Comparison of ENCODE assay signal across 8 cellular contexts in genomic region chr1:150976879-150977694, GRCh38. TPM values are rescaled to one million over a fixed set of nuclear protein-coding genes. Genes with fewer than 3 reads are reported as not detected.
DNase-seq lines count a peak whose midpoint lies in the region; ATAC-seq and TF ChIP-seq lines count a peak whose summit lies in the region.

No MANE protein-coding gene starts in this region.

- peak overlapping the region; percentile 14 for H3K9ac ChIP-seq in trophoblast cell (ENCODE audit: low read length)

- POLR2A ChIA-PET in HEK293 (lab: Yijun Ruan, JAX), result interaction anchor here (0.9 to 1.3 kb wide), 2 partner anchors 9 to 29 kb away, joined by 4 to 6 read pairs; partner anchors contain the start of gene MINDY1

- no peaks in the 10 kb centered on the region for H3K27me3 ChIP-seq in trophoblast cell (ENCODE audit: insufficient read depth, low read length)
- H3K27me3 ChIP-seq in transverse colon, result no peaks in the 10 kb centered on the region

- no peak overlapping the region for H4K12ac ChIP-seq in trophoblast cell (ENCODE audit: low read depth, low read length)

- H2AK5ac ChIP-seq in trophoblast cell (ENCODE audit: low read length), result no peak overlapping the region

- no peak overlapping the region for H2BK120ac ChIP-seq in trophoblast cell (ENCODE audit: insufficient read depth, low read length, poor library complexity)

- intact Hi-C loops in transverse colon (cut with DNase I; ENCODE audit: low total_unique reads), result no loop called here

- H3K9me3 ChIP-seq in HEK293 (ENCODE audit: control insufficient read depth, insufficient read depth, low read depth, low read length), result no peaks in the 10 kb centered on the region
- no peaks in the 10 kb centered on the region for H3K9me3 ChIP-seq in trophoblast cell (ENCODE audit: insufficient read depth, low read depth, low read length)
- H3K9me3 ChIP-seq in transverse colon, result no peaks in the 10 kb centered on the region

- H3K79me2 ChIP-seq in trophoblast cell (ENCODE audit: control insufficient read depth, insufficient read depth, low read length, poor library complexity), result peaks cover 12% of the 10 kb centered on the region

- H2AFZ ChIP-seq in trophoblast cell (ENCODE audit: insufficient read depth, low read length, poor library complexity), result no peak overlapping the region

- no peak overlapping the region for H3K18ac ChIP-seq in trophoblast cell (ENCODE audit: low read length)

- H3K36me3 ChIP-seq in HEK293 (ENCODE audit: control insufficient read depth in 2 of 2, insufficient read depth in 1 of 2, low read length in 2 of 2), result peaks cover 0 to 3% of the 10 kb centered on the region in 2 experiments; a peak in 1 of 3 replicates
- H3K36me3 ChIP-seq in trophoblast cell (ENCODE audit: control insufficient read depth in 1 of 2, insufficient read depth in 2 of 2, low read length in 2 of 2), result no peaks in the 10 kb centered on the region
- H3K36me3 ChIP-seq in transverse colon, result no peaks in the 10 kb centered on the region

- no peak overlapping the region for H3K14ac ChIP-seq in trophoblast cell (ENCODE audit: low read length)

- TF ChIP-seq POLR2A in transverse colon (IDR thresholded peaks at IDR 0.05), result no peak

- WGBS in trophoblast cell (ENCODE audit: extremely low coverage, insufficient coverage, insufficient read length), result no CpG with 5 or more reads among the region's 11 CpGs
- 41 to 48% methylated on average over 4 to 11 of the region's 11 CpGs for WGBS in transverse colon (ENCODE audit: low coverage in 1 of 2), 2 donors

- CTCF ChIA-PET in HEK293 (lab: Yijun Ruan, JAX), result interaction anchor here (0.9 to 7.2 kb wide), 7 partner anchors 9 to 83 kb away, joined by 3 to 65 read pairs (median 7); partner anchors contain the start of genes MINDY1 and MLLT11

- peaks cover 10% of the 10 kb centered on the region for H3K79me1 ChIP-seq in trophoblast cell (ENCODE audit: low read length)

- H3K27ac ChIP-seq in HEK293 (ENCODE audit: extremely low read depth, low read depth, low read length) (peak overlapping the region; percentile 20; the same call in 1 of the 2 replicates), trophoblast cell (ENCODE audit: low read depth, low read length) (no peak overlapping the region), transverse colon (peak overlapping the region; percentile 51 to 65 (median 57))

- in situ Hi-C loops in transverse colon (cut with MboI; ENCODE audit: low pct_ligation_motif_present in 1 of 4, low pct_unique_long_range_greater_than_20kb in 1 of 4, low sequenced_read_pairs in 3 of 4), result no loop called here

- no peak overlapping the region for H3K4me2 ChIP-seq in trophoblast cell (ENCODE audit: low read length)

- H3K4me3 ChIP-seq in HEK293 (ENCODE audit: low read depth, low read length), result no peak overlapping the region
- H3K4me3 ChIP-seq in trophoblast cell (ENCODE audit: low read depth, low read length), result no peak overlapping the region
- H3K4me3 ChIP-seq in transverse colon, result no peak overlapping the region

- H3K4me1 ChIP-seq in HEK293 (ENCODE audit: control insufficient read depth, insufficient read depth, low read length) (peaks cover 15% of the 10 kb centered on the region), trophoblast cell (ENCODE audit: control insufficient read depth in 1 of 2, insufficient read depth in 2 of 2, low read length in 2 of 2) (peaks cover 29 to 34% of the 10 kb centered on the region in 2 experiments), transverse colon (peaks cover 23 to 56% (median 52%) of the 10 kb centered on the region in 4 donors)

- no peak overlapping the region for H4K8ac ChIP-seq in trophoblast cell (ENCODE audit: low read depth, low read length)

- ATAC-seq in GM18502 (IDR thresholded peaks at IDR 0.05; ENCODE audit: poor library complexity, unreplicated experiment), result no peak

- TF ChIP-seq CTCF in HEK293 (tag by site-specific recombination; IDR thresholded peaks at IDR 0.05) (no peak), transverse colon (IDR thresholded peaks at IDR 0.05) (no peak)

- no peak overlapping the region for H4K91ac ChIP-seq in trophoblast cell (ENCODE audit: low read depth, low read length)

- DNase-seq in SHP77 treated with DMSO at 0.1 percent for 48 hours (lab: John Stamatoyannopoulos, UW) (peak; percentile 49), glomerular visceral epithelial cell (ENCODE audit: extremely low spot score) (peak; percentile 93), trophoblast cell (peak; percentile 17 to 40), transverse colon (peak; percentile 91), NCI-H524 treated with DMSO at 0.1 percent for 48 hours (lab: John Stamatoyannopoulos, UW) (no peak)
- DNase-seq in activated effector memory CD4-positive, alpha-beta T cell treated with Interleukin-2 at 50 U/mL for 16 hours, result peak; percentile 67

- no peak overlapping the region for H3K4ac ChIP-seq in trophoblast cell (ENCODE audit: low read depth, low read length)

- no peak overlapping the region for H2BK12ac ChIP-seq in trophoblast cell (ENCODE audit: low read length)

- no peak overlapping the region for H2BK5ac ChIP-seq in trophoblast cell (ENCODE audit: low read depth, low read length, poor library complexity)

- H3K23ac ChIP-seq in trophoblast cell (ENCODE audit: low read length), result no peak overlapping the region

- no peak for TF ChIP-seq EP300 in transverse colon (IDR thresholded peaks at IDR 0.05; ENCODE audit: low read depth)

TF ChIP-seq in HEK293, 187 proteins besides CTCF, POLR2A, EP300 and RAD21 (continues in another document):
- TF ChIP-seq ZNF280D (tag by site-specific recombination; IDR thresholded peaks at IDR 0.05) (no peak), KLF1 (tag by site-specific recombination; IDR thresholded peaks at IDR 0.05) (peak; percentile 57), ZNF211 (tag by site-specific recombination; IDR thresholded peaks at IDR 0.05; ENCODE audit: low read depth) (no peak), ZNF600 (tag by site-specific recombination; IDR thresholded peaks at IDR 0.05) (peak; percentile 85), ZNF843 (tag by site-specific recombination; IDR thresholded peaks at IDR 0.05) (no peak), GLI2 (tag by site-specific recombination; IDR thresholded peaks at IDR 0.05; ENCODE audit: borderline replicate concordance, low read depth) (no peak), KLF17 (tag by site-specific recombination; IDR thresholded peaks at IDR 0.05) (peak; percentile 77; the same call in 1 of the 2 replicates), ZNF777 (tag by site-specific recombination; IDR thresholded peaks at IDR 0.05; ENCODE audit: borderline replicate concordance) (no peak), ZNF324 (tag by site-specific recombination; IDR thresholded peaks at IDR 0.05) (peak; percentile 71), ZNF521 (tag by site-specific recombination; IDR thresholded peaks at IDR 0.05) (no peak), ZNF335 (tag by site-specific recombination; conservative IDR thresholded peaks at IDR 0.05) (peak; percentile 96), HOXD13 (CRISPR knock-in tag; IDR thresholded peaks at IDR 0.05; ENCODE audit: borderline replicate concordance) (no peak), ZNF776 (tag by site-specific recombination; IDR thresholded peaks at IDR 0.05; ENCODE audit: borderline replicate concordance) (no peak), ZNF24 (tag by site-specific recombination; IDR thresholded peaks at IDR 0.05) (peak; percentile 65; the same call in 1 of the 2 replicates), KLF8 (tag by site-specific recombination; IDR thresholded peaks at IDR 0.05) (0 out of 2 replicates have a peak, but pooled peaks have one; percentile 43), SP3 (tag by site-specific recombination; IDR thresholded peaks at IDR 0.05) (peak; percentile 70), ZNF621 (tag by site-specific recombination; IDR thresholded peaks at IDR 0.05) (no peak), ZEB2 (tag by site-specific recombination; IDR thresholded peaks at IDR 0.05) (peak; percentile 72)

RNA-seq across cellular contexts. Expression of gene CERS2, which starts 2.5 kb away (rescaled TPM):
- polyA plus RNA-seq in trophoblast cell (2013), result 83.6 and 85.3 TPM in 2 replicates
- total RNA-seq in transverse colon, result 100 to 1,000 TPM in 2 of 4 donors, 10 to 100 TPM in 2; 35.2 to 142 (median 101) TPM

RNA-seq across cellular contexts. Expression of gene ANXA9, which starts 5.0 kb away (rescaled TPM):
- polyA plus RNA-seq in trophoblast cell (2013), result 2.4 and 2.7 TPM in 2 replicates
- under 1 TPM in 1 of 4 donors, not detected in 3; 0.32 TPM for total RNA-seq in transverse colon

RNA-seq across cellular contexts. Expression of gene MINDY1, which starts 29.6 kb away (rescaled TPM):
- polyA plus RNA-seq in trophoblast cell (2013), result 2.8 and 3.1 TPM in 2 replicates
- total RNA-seq in transverse colon, result 10 to 100 TPM; 27.7 to 66.2 (median 54.8) TPM

RNA-seq across cellular contexts. Expression of gene PRUNE1, which starts 31.2 kb away (rescaled TPM):
- polyA plus RNA-seq in trophoblast cell (2013), result 16.3 and 16.9 TPM in 2 replicates
- total RNA-seq in transverse colon, result 10 to 100 TPM in 3 of 4 donors, 1 to 10 TPM in 1; 9.0 to 80.4 (median 26.8) TPM

RNA-seq across cellular contexts. Expression of gene SETDB1, which starts 50.9 kb away (rescaled TPM):
- polyA plus RNA-seq in trophoblast cell (2013), result 21.2 and 23.1 TPM in 2 replicates
- 10 to 100 TPM; 19.5 to 59.7 (median 39.2) TPM for total RNA-seq in transverse colon
